15 cellular contexts compared by ENCODE assay signal in the genomic region with DNA sequence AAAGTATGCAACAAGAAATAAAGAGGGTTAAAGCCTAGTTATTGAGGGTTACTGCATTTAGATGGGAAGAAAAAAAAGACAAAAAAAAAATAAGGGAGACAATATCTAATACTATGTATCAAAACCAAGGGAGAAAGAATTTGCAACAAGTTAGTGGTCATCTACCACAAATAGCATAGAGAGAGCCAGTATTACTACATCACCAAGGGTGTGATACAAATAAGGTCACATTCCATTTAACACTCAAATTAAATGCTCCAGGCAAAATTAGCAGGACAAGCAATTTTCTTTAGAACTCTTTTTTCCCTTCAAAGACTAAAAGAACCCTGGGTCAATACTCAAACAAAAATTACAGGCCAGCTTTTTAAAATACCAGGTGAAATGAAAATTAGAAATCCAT.
DNase-seq lines count a peak whose midpoint lies in the region; ATAC-seq and TF ChIP-seq lines count a peak whose summit lies in the region.
"Had no signal": no experiment of that assay in that cellular context is flagged by ENCODE, and none has a peak within 500 bp of the region (broad histone marks: within the 10 kb centered on the region; RNA-seq: fewer than 3 reads in every experiment).

No MANE protein-coding gene starts in this region.

- no peaks in the 10 kb centered on the region for H3K79me1 ChIP-seq in mesendoderm (ENCODE audit: low read length)

- H3K36me3 ChIP-seq in GM23338 (ENCODE audit: insufficient read depth), result no peaks in the 10 kb centered on the region
- H3K36me3 ChIP-seq in mesendoderm (ENCODE audit: control insufficient read depth, insufficient read depth, low read length), result no peaks in the 10 kb centered on the region
- H3K36me3 ChIP-seq: BLaER1 had no signal

- H3K23ac ChIP-seq in mesendoderm (ENCODE audit: low read length), result no peak overlapping the region

- no peak overlapping the region for H3K56ac ChIP-seq in mesendoderm (ENCODE audit: low read length)

- H3K18ac ChIP-seq in mesendoderm (ENCODE audit: low read length), result no peak overlapping the region

- H3K36me3 Mint-ChIP-seq in GM23338 (ENCODE audit: low read depth), result peaks cover 27% of the 10 kb centered on the region
- H3K36me3 Mint-ChIP-seq: CD14-positive monocyte; CD4-positive, alpha-beta memory T cell had no signal

- H3K4me3 ChIP-seq in GM23338 (no peak overlapping the region), mesendoderm (ENCODE audit: low read length) (no peak overlapping the region)
- H3K4me3 ChIP-seq: BLaER1 had no signal

- H3K4me1 ChIP-seq in GM23338 (ENCODE audit: insufficient read depth) (peaks cover 20% of the 10 kb centered on the region), mesendoderm (ENCODE audit: control insufficient read depth, low read depth, low read length) (peaks cover 2% of the 10 kb centered on the region)

- H2BK5ac ChIP-seq in mesendoderm (ENCODE audit: low read length), result no peak overlapping the region

- no peaks in the 10 kb centered on the region; the same call in 1 of the 2 replicates for H3K9me2 ChIP-seq in GM23338 (ENCODE audit: insufficient read depth)

- H3K27ac Mint-ChIP-seq in GM23338, result peak overlapping the region; percentile 10; the same call in 1 of the 2 replicates
- H3K27ac Mint-ChIP-seq: CD14-positive monocyte; CD4-positive, alpha-beta memory T cell had no signal

- peaks cover 12% of the 10 kb centered on the region for H3K27me3 Mint-ChIP-seq in GM23338 (ENCODE audit: insufficient read depth, low read depth, poor library complexity)
- H3K27me3 Mint-ChIP-seq: CD4-positive, alpha-beta memory T cell had no signal

- H3F3A ChIP-seq in GM23338 (replicated peaks; ENCODE audit: low read depth), result no peaks in the 10 kb centered on the region

- peaks cover 17% of the 10 kb centered on the region for H3K9me3 Mint-ChIP-seq in GM23338

- no peak overlapping the region for H3K4ac ChIP-seq in mesendoderm (ENCODE audit: low read depth, low read length)

- H4K20me1 ChIP-seq in GM23338 (replicated peaks; ENCODE audit: insufficient read depth), result no peaks in the 10 kb centered on the region
- H4K20me1 ChIP-seq: BLaER1 had no signal

- no peak overlapping the region for H4K5ac ChIP-seq in mesendoderm (ENCODE audit: low read length)

- no peak overlapping the region for H2AK5ac ChIP-seq in mesendoderm (ENCODE audit: low read length)

- peak overlapping the region; percentile 74 for H2BK15ac ChIP-seq in mesendoderm (replicated peaks; ENCODE audit: low read depth)

- H2AFZ ChIP-seq in GM23338, result no peak overlapping the region

- no peak overlapping the region for H3K4me3 Mint-ChIP-seq in GM23338
- H3K4me3 Mint-ChIP-seq: CD14-positive monocyte; CD4-positive, alpha-beta memory T cell had no signal

- H3K79me2 ChIP-seq in GM23338 (replicated peaks; ENCODE audit: insufficient read depth), result no peaks in the 10 kb centered on the region
- no peaks in the 10 kb centered on the region for H3K79me2 ChIP-seq in mesendoderm (ENCODE audit: control insufficient read depth, insufficient read depth, low read length)

- H3K4me1 Mint-ChIP-seq in GM23338, result peaks cover 22% of the 10 kb centered on the region

- H3K27me3 ChIP-seq in GM23338 (ENCODE audit: insufficient read depth) (no peaks in the 10 kb centered on the region), mesendoderm (ENCODE audit: insufficient read depth, low read length, poor library complexity) (no peaks in the 10 kb centered on the region)
- H3K27me3 ChIP-seq: BLaER1 had no signal

- H3K4me2 ChIP-seq in GM23338 (no peak overlapping the region), mesendoderm (ENCODE audit: low read length) (no peak overlapping the region)
- H3K4me2 ChIP-seq: BLaER1 had no signal

- no peak for ATAC-seq in GM23338

- no peak overlapping the region for H4K8ac ChIP-seq in mesendoderm (ENCODE audit: low read depth, low read length)

- H3K27ac ChIP-seq in GM23338 (ENCODE audit: low read depth), result no peak overlapping the region
- no peak overlapping the region for H3K27ac ChIP-seq in mesendoderm (ENCODE audit: low read depth, low read length)
- H3K27ac ChIP-seq: BLaER1, HL-60 had no signal

- peak; percentile 8 for DNase-seq in GM03348 (ENCODE audit: low spot score)
- no peak for DNase-seq in GM23338 (ENCODE audit: low spot score)
- DNase-seq in mesendoderm, result no peak
- DNase-seq in RPMI8226, result no peak
- no peak for DNase-seq in NCI-H748 (lab: John Stamatoyannopoulos, UW; ENCODE audit: unreplicated experiment)
- DNase-seq in GM20000 (ENCODE audit: low spot score), result no peak
- DNase-seq: ACHN; CD4-positive, alpha-beta memory T cell; DMS153; DMS79; GDM1; HCEC 1CT had no signal

- H3K9ac ChIP-seq in mesendoderm (ENCODE audit: low read length), result no peak overlapping the region
- H3K9ac ChIP-seq: BLaER1 had no signal

- no peak overlapping the region for H2BK120ac ChIP-seq in mesendoderm (ENCODE audit: low read depth, low read length)

- TF ChIP-seq CTCF in GM23338 (conservative IDR thresholded peaks at IDR 0.05; ENCODE audit: low read depth in 2 of 2), result no peak
- no peak for TF ChIP-seq CTCF in GM20000 (IDR thresholded peaks at IDR 0.05; ENCODE audit: extremely low read depth, missing control alignments)

TF ChIP-seq in GM23338, 12 proteins besides CTCF, POLR2A, EP300 and RAD21 (continues in another document):
- TF ChIP-seq EZH2phosphoT487 (IDR thresholded peaks at IDR 0.05; ENCODE audit: unreplicated experiment), result no peak
- TF ChIP-seq NANOG (IDR thresholded peaks at IDR 0.05; ENCODE audit: borderline replicate concordance), result no peak
- no peak for TF ChIP-seq JUNB (IDR thresholded peaks at IDR 0.05; ENCODE audit: unreplicated experiment)
- no peak for TF ChIP-seq ZNF114 (CRISPR knock-in tag; IDR thresholded peaks at IDR 0.05)
- no peak for TF ChIP-seq ZNF331 (CRISPR knock-in tag; IDR thresholded peaks at IDR 0.05; ENCODE audit: low read depth)
- TF ChIP-seq, protein P1, sequence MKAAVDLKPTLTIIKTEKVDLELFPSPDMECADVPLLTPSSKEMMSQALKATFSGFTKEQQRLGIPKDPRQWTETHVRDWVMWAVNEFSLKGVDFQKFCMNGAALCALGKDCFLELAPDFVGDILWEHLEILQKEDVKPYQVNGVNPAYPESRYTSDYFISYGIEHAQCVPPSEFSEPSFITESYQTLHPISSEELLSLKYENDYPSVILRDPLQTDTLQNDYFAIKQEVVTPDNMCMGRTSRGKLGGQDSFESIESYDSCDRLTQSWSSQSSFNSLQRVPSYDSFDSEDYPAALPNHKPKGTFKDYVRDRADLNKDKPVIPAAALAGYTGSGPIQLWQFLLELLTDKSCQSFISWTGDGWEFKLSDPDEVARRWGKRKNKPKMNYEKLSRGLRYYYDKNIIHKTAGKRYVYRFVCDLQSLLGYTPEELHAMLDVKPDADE (IDR thresholded peaks at IDR 0.05), result no peak
- TF ChIP-seq STAT1 (IDR thresholded peaks at IDR 0.05; ENCODE audit: unreplicated experiment), result no peak
- TF ChIP-seq EZH2 (IDR thresholded peaks at IDR 0.05; ENCODE audit: low read depth, unreplicated experiment), result no peak
- TF ChIP-seq POLR2AphosphoS5 (IDR thresholded peaks at IDR 0.05; ENCODE audit: low read depth), result no peak
